In genomic region chr15:78795043-78795442, GRCh38 we compare ENCODE assay signal across 3 cellular contexts.
TF ChIP-seq lines count a peak whose summit lies in the region.

No MANE protein-coding gene starts in this region.

TF ChIP-seq in SK-N-SH, 30 proteins besides CTCF, POLR2A, EP300 and RAD21 (continued from another document):
- TF ChIP-seq REST (IDR thresholded peaks at IDR 0.05; ENCODE audit: low read depth, low read length): peak; percentile 81

TF ChIP-seq in SK-N-SH treated with all-trans-retinoic acid at 6 μM for 48 hours, 23 proteins besides CTCF, POLR2A, EP300 and RAD21 (continued from another document):
- TF ChIP-seq CREB5 (CRISPR knock-in tag; IDR thresholded peaks at IDR 0.05; ENCODE audit: low read depth): no peak
- TF ChIP-seq TSHZ2 (CRISPR knock-in tag; IDR thresholded peaks at IDR 0.05): no peak
- no peak for TF ChIP-seq ZNF565 (CRISPR knock-in tag; conservative IDR thresholded peaks at IDR 0.05; ENCODE audit: low read depth)
- no peak for TF ChIP-seq GLIS3 (CRISPR knock-in tag; IDR thresholded peaks at IDR 0.05)
- TF ChIP-seq ZNF70 (CRISPR knock-in tag; IDR thresholded peaks at IDR 0.05): no peak
- no peak for TF ChIP-seq BACH2 (CRISPR knock-in tag; IDR thresholded peaks at IDR 0.05; ENCODE audit: borderline replicate concordance)
- TF ChIP-seq ZC3H10 (CRISPR knock-in tag; IDR thresholded peaks at IDR 0.05): no peak
- TF ChIP-seq TOX (CRISPR knock-in tag; IDR thresholded peaks at IDR 0.05; ENCODE audit: borderline replicate concordance): no peak
- no peak for TF ChIP-seq CSRNP3 (CRISPR knock-in tag; IDR thresholded peaks at IDR 0.05)
- TF ChIP-seq ISL1 (CRISPR knock-in tag; IDR thresholded peaks at IDR 0.05): no peak
- TF ChIP-seq POU6F1 (CRISPR knock-in tag; IDR thresholded peaks at IDR 0.05; ENCODE audit: borderline replicate concordance, low read depth): no peak
- no peak for TF ChIP-seq SNAI2 (CRISPR knock-in tag; IDR thresholded peaks at IDR 0.05)
- no peak for TF ChIP-seq ZFP30 (CRISPR knock-in tag; IDR thresholded peaks at IDR 0.05)
- TF ChIP-seq ZNF8 (CRISPR knock-in tag; IDR thresholded peaks at IDR 0.05): no peak
- TF ChIP-seq PPARA (CRISPR knock-in tag; IDR thresholded peaks at IDR 0.05; ENCODE audit: borderline replicate concordance): no peak
- no peak for TF ChIP-seq ESRRG (CRISPR knock-in tag; IDR thresholded peaks at IDR 0.05)
- no peak for TF ChIP-seq ZFP3 (CRISPR knock-in tag; IDR thresholded peaks at IDR 0.05)
- TF ChIP-seq ARNTL (CRISPR knock-in tag; IDR thresholded peaks at IDR 0.05; ENCODE audit: borderline replicate concordance, low read depth): no peak

TF ChIP-seq in HCT116, 20 proteins besides CTCF, POLR2A, EP300 and RAD21 (continued from another document):
- peak; percentile 17; the same call in 1 of the 2 replicates for TF ChIP-seq REST (IDR thresholded peaks at IDR 0.05; ENCODE audit: low read depth)
